10 cellular contexts compared by ENCODE assay signal in genomic region chr9:136625101-136626065, GRCh38. TPM values are rescaled to one million over a fixed set of nuclear protein-coding genes. Genes with fewer than 3 reads are reported as not detected.
DNase-seq lines count a peak whose midpoint lies in the region; ATAC-seq and TF ChIP-seq lines count a peak whose summit lies in the region.
"Had no signal": no experiment of that assay in that cellular context is flagged by ENCODE, and none has a peak within 500 bp of the region (broad histone marks: within the 10 kb centered on the region; RNA-seq: fewer than 3 reads in every experiment).

No MANE protein-coding gene starts in this region.

- H3K56ac ChIP-seq in H9 (ENCODE audit: insufficient read length, low read depth, low read length): no peak overlapping the region

- H3K9ac ChIP-seq in H9 (ENCODE audit: extremely low read depth, insufficient read length, low read length): no peak overlapping the region

- POLR2A ChIA-PET in CD4-positive, alpha-beta T cell (lab: Charles Lee): no interaction called here

- H3K4me3 ChIP-seq in adrenal gland: no peak overlapping the region

- ATAC-seq in activated T-cell treated with anti-CD3 and anti-CD28 coated beads, Interleukin-2, amount 50 U/mL, for 4 hours: no peak
- no peak for ATAC-seq in CD4-positive, alpha-beta T cell (ENCODE audit: poor library complexity)
- ATAC-seq in GM21528 (IDR thresholded peaks at IDR 0.05; ENCODE audit: low FRiP score, unreplicated experiment): no peak

- H3K36me3 Mint-ChIP-seq in H9 (ENCODE audit: insufficient read depth in 1 of 3, low read depth in 3 of 3): no peaks in the 10 kb centered on the region
- H3K36me3 Mint-ChIP-seq in activated T-cell treated with anti-CD3 and anti-CD28 coated beads, Interleukin-2, amount 50 U/mL, for 4 hours (ENCODE audit: insufficient read depth): no peaks in the 10 kb centered on the region
- H3K36me3 Mint-ChIP-seq in CD4-positive, alpha-beta T cell (ENCODE audit: low read depth): no peaks in the 10 kb centered on the region

- no peak overlapping the region for H2BK15ac ChIP-seq in H9 (ENCODE audit: low read depth, low read length)

- no peak overlapping the region for H2BK120ac ChIP-seq in H9 (ENCODE audit: low read depth, low read length, poor library complexity, severe bottlenecking)

- no peaks in the 10 kb centered on the region for H3K79me2 ChIP-seq in H9 (ENCODE audit: insufficient read depth, low read length)

- no peak overlapping the region for H2AK5ac ChIP-seq in H9 (ENCODE audit: insufficient read length, low read length)

- H4K8ac ChIP-seq in H9 (replicated peaks; ENCODE audit: insufficient read length, low read depth, low read length): no peak overlapping the region

- WGBS in H9 (ENCODE audit: extremely low coverage, insufficient read length, low lambda C conversion rate): no CpG with 5 or more reads among the region's 19 CpGs
- 23 to 67% (median 30%) methylated on average over 4 to 19 of the region's 19 CpGs for WGBS in adrenal gland, 4 donors

- no peak overlapping the region for H2BK12ac ChIP-seq in H9 (ENCODE audit: insufficient read length, low read depth, low read length)

- no peak overlapping the region for H3K23ac ChIP-seq in H9 (ENCODE audit: insufficient read length, low read depth, low read length)

- no peaks in the 10 kb centered on the region for H3K36me3 ChIP-seq in adrenal gland (replicated peaks in 1 of 2)

- H3K79me1 ChIP-seq in H9 (ENCODE audit: insufficient read depth, low read depth, low read length, poor library complexity, severe bottlenecking): no peaks in the 10 kb centered on the region

- H3K9me3 ChIP-seq in H9 (ENCODE audit: control insufficient read depth, low read depth, low read length) (no peaks in the 10 kb centered on the region), adrenal gland (replicated peaks in 1 of 3) (no peaks in the 10 kb centered on the region)
- no peaks in the 10 kb centered on the region for H3K9me3 ChIP-seq in CD4-positive, alpha-beta T cell (ENCODE audit: control insufficient read depth, low read length)

- no peaks in the 10 kb centered on the region for H3K27me3 ChIP-seq in H9 (ENCODE audit: insufficient read depth, low read length)
- H3K27me3 ChIP-seq in adrenal gland: no peaks in the 10 kb centered on the region
- H3K27me3 ChIP-seq in CD4-positive, alpha-beta T cell (ENCODE audit: control insufficient read depth, insufficient read depth, low read length): no peaks in the 10 kb centered on the region

- no peak overlapping the region for H2BK20ac ChIP-seq in H9 (ENCODE audit: low read depth, low read length, poor library complexity, severe bottlenecking)

- H2AFZ ChIP-seq in H9 (ENCODE audit: low read length): no peak overlapping the region

- no peaks in the 10 kb centered on the region for H3K23me2 ChIP-seq in H9 (ENCODE audit: insufficient read length, low read depth, low read length, poor library complexity, severe bottlenecking)

- DNase-seq in ACHN (peak; percentile 55), H9 (no peak), adrenal gland (peak; percentile 62 to 86 (median 75)), hippocampal formation (lab: John Stamatoyannopoulos, UW) (peak; percentile 34 to 63), substantia nigra (lab: John Stamatoyannopoulos, UW) (peak in 35 of 49 donors; percentile 19 to 81 (median 50))
- no peak for DNase-seq in activated T-cell treated with anti-CD3 and anti-CD28 coated beads, Interleukin-2, amount 50 U/mL, for 4 hours
- DNase-seq in CD4-positive, alpha-beta T cell: no peak

- intact Hi-C loops in adrenal gland (cut with DNase I): no loop called here
- intact Hi-C loops in CD4-positive, alpha-beta T cell (cut with DNase I, micrococcal nuclease): loop anchor here in 1 of 2 experiments (5.0 kb wide), 1 partner anchor 78 kb away; the partner anchor contains the start of gene NOTCH1

- in situ Hi-C loops in ACHN (cut with HindIII; ENCODE audit: low pct_ligation_motif_present, low pct_unique_long_range_greater_than_20kb, low sequenced_read_pairs): no loop called here

- no peak overlapping the region for H4K5ac ChIP-seq in H9 (ENCODE audit: insufficient read length, low read depth, low read length)

- no peak overlapping the region for H3K4me2 ChIP-seq in H9 (ENCODE audit: insufficient read depth, insufficient read length, low read length)

- H3K27ac Mint-ChIP-seq in H9: peak overlapping the region in 1 of 3 experiments; percentile 28; a peak in 1 of 7 replicates
- H3K27ac Mint-ChIP-seq in CD4-positive, alpha-beta T cell: no peak overlapping the region
- H3K27ac Mint-ChIP-seq: stimulated activated naive CD8-positive, alpha-beta T cell treated with anti-CD3 and anti-CD28 coated beads, Interleukin-15, Interleukin-2, amounts not matched to agents 100 ng/mL and 50 ng/mL, for 24 hours had no signal

- no peak overlapping the region; the same call in 1 of the 2 replicates for H3K14ac ChIP-seq in H9 (ENCODE audit: insufficient read depth, low read length)

- peaks cover 2% of the 10 kb centered on the region; the same call in 1 of the 2 replicates for H3K27me3 Mint-ChIP-seq in H9 (ENCODE audit: low read depth)
- H3K27me3 Mint-ChIP-seq in activated T-cell treated with anti-CD3 and anti-CD28 coated beads, Interleukin-2, amount 50 U/mL, for 4 hours (ENCODE audit: low read depth): peaks cover 11% of the 10 kb centered on the region
- H3K27me3 Mint-ChIP-seq in CD4-positive, alpha-beta T cell: no peaks in the 10 kb centered on the region
- H3K27me3 Mint-ChIP-seq: central memory CD8-positive, alpha-beta T cell; stimulated activated naive CD8-positive, alpha-beta T cell treated with anti-CD3 and anti-CD28 coated beads, Interleukin-15, Interleukin-2, amounts not matched to agents 100 ng/mL and 50 ng/mL, for 24 hours had no signal

- H3K4me3 Mint-ChIP-seq in H9: no peak overlapping the region; a peak in 1 of 5 replicates
- no peak overlapping the region for H3K4me3 Mint-ChIP-seq in activated T-cell treated with anti-CD3 and anti-CD28 coated beads, Interleukin-2, amount 50 U/mL, for 4 hours
- H3K4me3 Mint-ChIP-seq in CD4-positive, alpha-beta T cell: no peak overlapping the region
- H3K4me3 Mint-ChIP-seq: central memory CD8-positive, alpha-beta T cell; stimulated activated naive CD8-positive, alpha-beta T cell treated with anti-CD3 and anti-CD28 coated beads, Interleukin-15, Interleukin-2, amounts not matched to agents 100 ng/mL and 50 ng/mL, for 24 hours had no signal

- no peak overlapping the region for H2BK5ac ChIP-seq in H9 (ENCODE audit: insufficient read length, low read length)

- no peak overlapping the region for H3K18ac ChIP-seq in H9 (ENCODE audit: insufficient read length, low read depth, low read length)

- H4K20me1 ChIP-seq in H9 (ENCODE audit: control insufficient read depth, insufficient read depth, insufficient read length): no peaks in the 10 kb centered on the region

- no peak for TF ChIP-seq POLR2A in adrenal gland (IDR thresholded peaks at IDR 0.05)

- no peaks in the 10 kb centered on the region for H3K4me1 ChIP-seq in H9 (ENCODE audit: insufficient read depth, low read length)
- peaks cover 0 to 15% of the 10 kb centered on the region in 2 donors for H3K4me1 ChIP-seq in adrenal gland (replicated peaks in 1 of 2)

- no peak overlapping the region for H3T11ph ChIP-seq in H9 (ENCODE audit: low read length)

- H4K91ac ChIP-seq in H9 (ENCODE audit: insufficient read length, low read depth, low read length): no peak overlapping the region

- H3K9me3 Mint-ChIP-seq in H9: no peaks in the 10 kb centered on the region
- H3K9me3 Mint-ChIP-seq in activated T-cell treated with anti-CD3 and anti-CD28 coated beads, Interleukin-2, amount 50 U/mL, for 4 hours: no peaks in the 10 kb centered on the region
- H3K9me3 Mint-ChIP-seq in CD4-positive, alpha-beta T cell: no peaks in the 10 kb centered on the region
- H3K9me3 Mint-ChIP-seq: central memory CD8-positive, alpha-beta T cell; stimulated activated naive CD8-positive, alpha-beta T cell treated with anti-CD3 and anti-CD28 coated beads, Interleukin-15, Interleukin-2, amounts not matched to agents 100 ng/mL and 50 ng/mL, for 24 hours had no signal

- TF ChIP-seq CTCF in H9 (conservative IDR thresholded peaks at IDR 0.05): peak; percentile 54
- peak in 3 of 6 experiments; percentile 37 to 45 (median 44) for TF ChIP-seq CTCF in adrenal gland (IDR thresholded peaks at IDR 0.05)
- no peak for TF ChIP-seq CTCF in CD4-positive, alpha-beta T cell (IDR thresholded peaks at IDR 0.05)

- no peak overlapping the region for H3K27ac ChIP-seq in H9 (ENCODE audit: insufficient read length, low read depth, low read length)
- no peak overlapping the region for H3K27ac ChIP-seq in adrenal gland
- peak overlapping the region; percentile 4 for H3K27ac ChIP-seq in substantia nigra (ENCODE audit: low read depth, low read length, poor library complexity, severe bottlenecking)
- H3K27ac ChIP-seq in CD4-positive, alpha-beta T cell (ENCODE audit: low read depth, low read length): no peak overlapping the region

- CTCF ChIA-PET in CD4-positive, alpha-beta T cell (lab: Charles Lee): no interaction called here

- H3K4me1 Mint-ChIP-seq in H9: 0 out of 4 replicates have a peak, but pooled peaks cover 0 to 2% of the 10 kb centered on the region in 2 experiments
- H3K4me1 Mint-ChIP-seq in activated T-cell treated with anti-CD3 and anti-CD28 coated beads, Interleukin-2, amount 50 U/mL, for 4 hours (ENCODE audit: low read depth): peaks cover 5% of the 10 kb centered on the region
- no peaks in the 10 kb centered on the region for H3K4me1 Mint-ChIP-seq in CD4-positive, alpha-beta T cell (ENCODE audit: low read depth)
- H3K4me1 Mint-ChIP-seq: central memory CD8-positive, alpha-beta T cell had no signal

- H3K4ac ChIP-seq in H9 (ENCODE audit: low read depth, low read length): no peak overlapping the region

RNA-seq across cellular contexts. Expression of gene EGFL7, which starts 37.3 kb away (rescaled TPM):
- total RNA-seq in H9 (2021): 37.7 and 38.0 TPM in 2 replicates
- 100 to 1,000 TPM in 2 of 8 donors, 10 to 100 TPM in 6; 47.1 to 158 (median 79.5) TPM for total RNA-seq in adrenal gland
- polyA plus RNA-seq in adrenal gland: 100 to 1,000 TPM in 2 of 3 donors, 1 to 10 TPM in 1; 1.9 to 452 (median 190) TPM
- total RNA-seq in activated T-cell treated with anti-CD3 and anti-CD28 coated beads, Interleukin-2, amount 50 U/mL, for 4 hours: 1 to 10 TPM; 2.3 to 4.3 (median 3.2) TPM
- total RNA-seq in CD4-positive, alpha-beta T cell: not detected

Comparison
In these comparisons a context has a peak if more than half of its experiments do, and no peak if none do; other contexts are left out.
1. DNase-seq: peak in ACHN (single experiment), adrenal gland (7 of 7), hippocampal formation (2 of 2) and substantia nigra (35 of 49); none in H9 (single experiment), activated T-cell treated with anti-CD3 and anti-CD28 coated beads, Interleukin-2, amount 50 U/mL, for 4 hours (single experiment) and CD4-positive, alpha-beta T cell (0 of 10).